Comparison of ENCODE assay signal across 10 cellular contexts in genomic region chr7:76346778-76347177, GRCh38. TPM values are rescaled to one million over a fixed set of nuclear protein-coding genes. Genes with fewer than 3 reads are reported as not detected.
DNase-seq lines count a peak whose midpoint lies in the region; ATAC-seq and TF ChIP-seq lines count a peak whose summit lies in the region.
"Had no signal": no experiment of that assay in that cellular context is flagged by ENCODE, and none has a peak within 500 bp of the region (broad histone marks: within the 10 kb centered on the region; RNA-seq: fewer than 3 reads in every experiment).

No MANE protein-coding gene starts in this region.

- H3K9me3 ChIP-seq in H9 (ENCODE audit: control insufficient read depth, low read depth, low read length): no peaks in the 10 kb centered on the region

- H4K8ac ChIP-seq in H9 (replicated peaks; ENCODE audit: insufficient read length, low read depth, low read length): no peak overlapping the region

- H3K4me1 Mint-ChIP-seq in H9 (peaks cover 44 to 45% of the 10 kb centered on the region in 2 experiments), progenitor cell of endocrine pancreas (ENCODE audit: low read depth) (peaks cover 10% of the 10 kb centered on the region)

- H3K27ac ChIP-seq in H9 (ENCODE audit: insufficient read length, low read depth, low read length): no peak overlapping the region

- no peak overlapping the region for H2BK5ac ChIP-seq in H9 (ENCODE audit: insufficient read length, low read length)

- no peak overlapping the region for H3K14ac ChIP-seq in H9 (ENCODE audit: insufficient read depth, low read length)

- H3K4me3 Mint-ChIP-seq in H9: peak overlapping the region in 1 of 2 experiments; percentile 9; a peak in 2 of 5 replicates
- H3K4me3 Mint-ChIP-seq in progenitor cell of endocrine pancreas (ENCODE audit: low read depth): no peak overlapping the region

- H3K79me2 ChIP-seq in H9 (ENCODE audit: insufficient read depth, low read length): peaks cover 76% of the 10 kb centered on the region

- no peaks in the 10 kb centered on the region for H4K20me1 ChIP-seq in H9 (ENCODE audit: control insufficient read depth, insufficient read depth, insufficient read length)

- ATAC-seq in activated naive CD4-positive, alpha-beta T cell treated with anti-CD3 and anti-CD28 coated beads, Interleukin-2, amount 50 U/mL, for 72 hours: no peak
- no peak for ATAC-seq in HG02981 (IDR thresholded peaks at IDR 0.05; ENCODE audit: unreplicated experiment)

- H2BK15ac ChIP-seq in H9 (ENCODE audit: low read depth, low read length): no peak overlapping the region

- H3K56ac ChIP-seq in H9 (ENCODE audit: insufficient read length, low read depth, low read length): no peak overlapping the region

- H2BK12ac ChIP-seq in H9 (ENCODE audit: insufficient read length, low read depth, low read length): no peak overlapping the region

- H2BK20ac ChIP-seq in H9 (ENCODE audit: low read depth, low read length, poor library complexity, severe bottlenecking): no peak overlapping the region

- H3K27ac Mint-ChIP-seq in H9 (peak overlapping the region in 2 of 3 experiments; percentile 35 to 81; a peak in 5 of 7 replicates), progenitor cell of endocrine pancreas (peak overlapping the region; percentile 66)
- H3K27ac Mint-ChIP-seq in activated naive CD4-positive, alpha-beta T cell treated with anti-CD3 and anti-CD28 coated beads, Interleukin-2, amount 50 U/mL, for 72 hours: peak overlapping the region; percentile 56 to 86

- no peak overlapping the region for H2BK120ac ChIP-seq in H9 (ENCODE audit: low read depth, low read length, poor library complexity, severe bottlenecking)

- H3K23ac ChIP-seq in H9 (ENCODE audit: insufficient read length, low read depth, low read length): no peak overlapping the region

- H3K27me3 Mint-ChIP-seq in H9 (ENCODE audit: low read depth): no peaks in the 10 kb centered on the region
- no peaks in the 10 kb centered on the region for H3K27me3 Mint-ChIP-seq in progenitor cell of endocrine pancreas

- no peak overlapping the region for H3K9ac ChIP-seq in H9 (ENCODE audit: extremely low read depth, insufficient read length, low read length)

- H3K36me3 Mint-ChIP-seq in H9 (ENCODE audit: insufficient read depth in 1 of 3, low read depth in 3 of 3) (peaks cover 69 to 92% (median 87%) of the 10 kb centered on the region in 3 experiments), progenitor cell of endocrine pancreas (ENCODE audit: insufficient read depth) (peaks cover 57% of the 10 kb centered on the region)
- peaks cover 25 to 76% of the 10 kb centered on the region in 2 donors for H3K36me3 Mint-ChIP-seq in activated naive CD4-positive, alpha-beta T cell treated with anti-CD3 and anti-CD28 coated beads, Interleukin-2, amount 50 U/mL, for 72 hours

- no peak overlapping the region for H2AFZ ChIP-seq in H9 (ENCODE audit: low read length)

- DNase-seq in H9 (no peak), hepatic stellate cell (ENCODE audit: low spot score) (peak; percentile 51), progenitor cell of endocrine pancreas (ENCODE audit: low spot score, unreplicated experiment) (no peak), NCI-H510A (lab: John Stamatoyannopoulos, UW) (no peak), NOMO-1 treated with dmso at 0.1 percent for 144 hours (lab: John Stamatoyannopoulos, UW; ENCODE audit: unreplicated experiment) (no peak)
- no peak for DNase-seq in activated naive CD4-positive, alpha-beta T cell treated with anti-CD3 and anti-CD28 coated beads, Interleukin-2, amount 50 U/mL, for 72 hours (ENCODE audit: low spot score in 2 of 2)
- DNase-seq: activated effector memory CD4-positive, alpha-beta T cell treated with anti-CD3 and anti-CD28 coated beads, Interleukin-2, amount 50 U/mL, for 16 hours; effector memory CD4-positive, alpha-beta T cell; NCI-H1436 had no signal

- no peaks in the 10 kb centered on the region for H3K4me1 ChIP-seq in H9 (ENCODE audit: insufficient read depth, low read length)

- no peaks in the 10 kb centered on the region for H3K23me2 ChIP-seq in H9 (ENCODE audit: insufficient read length, low read depth, low read length, poor library complexity, severe bottlenecking)

- H2AK5ac ChIP-seq in H9 (ENCODE audit: insufficient read length, low read length): no peak overlapping the region

- no peak overlapping the region for H3K4me2 ChIP-seq in H9 (ENCODE audit: insufficient read depth, insufficient read length, low read length)

- H4K5ac ChIP-seq in H9 (ENCODE audit: insufficient read length, low read depth, low read length): no peak overlapping the region

- no peak overlapping the region for H4K91ac ChIP-seq in H9 (ENCODE audit: insufficient read length, low read depth, low read length)

- no peak overlapping the region for H3K4ac ChIP-seq in H9 (ENCODE audit: low read depth, low read length)

- WGBS in H9 (ENCODE audit: extremely low coverage, insufficient read length, low lambda C conversion rate): no CpG with 5 or more reads among the region's 8 CpGs

- H3K18ac ChIP-seq in H9 (ENCODE audit: insufficient read length, low read depth, low read length): no peak overlapping the region

- peaks cover 9% of the 10 kb centered on the region for H3K79me1 ChIP-seq in H9 (ENCODE audit: insufficient read depth, low read depth, low read length, poor library complexity, severe bottlenecking)

- no peak overlapping the region for H3T11ph ChIP-seq in H9 (ENCODE audit: low read length)

- H3K9me3 Mint-ChIP-seq in H9 (no peaks in the 10 kb centered on the region; a peak in 2 of 5 replicates), progenitor cell of endocrine pancreas (ENCODE audit: low read depth) (peaks cover under 1% of the 10 kb centered on the region)
- H3K9me3 Mint-ChIP-seq in activated naive CD4-positive, alpha-beta T cell treated with anti-CD3 and anti-CD28 coated beads, Interleukin-2, amount 50 U/mL, for 72 hours: no peaks in the 10 kb centered on the region

- H3K27me3 ChIP-seq in H9 (ENCODE audit: insufficient read depth, low read length): no peaks in the 10 kb centered on the region

- TF ChIP-seq CTCF in H9 (conservative IDR thresholded peaks at IDR 0.05) (no peak), progenitor cell of endocrine pancreas (IDR thresholded peaks at IDR 0.05; ENCODE audit: unreplicated experiment) (no peak)

RNA-seq across cellular contexts. Expression of gene YWHAG, which starts 12.0 kb away (rescaled TPM):
- 241 and 243 TPM in 2 replicates for total RNA-seq in H9 (2021)
- total RNA-seq in activated naive CD4-positive, alpha-beta T cell treated with anti-CD3 and anti-CD28 coated beads, Interleukin-2, amount 50 U/mL, for 72 hours: 100 to 1,000 TPM; 103 to 143 TPM
- total RNA-seq in progenitor cell of endocrine pancreas: 132 and 136 TPM in 2 replicates

RNA-seq across cellular contexts. Expression of gene HSPB1, which starts 44.3 kb away (rescaled TPM):
- total RNA-seq in H9 (2021): 175 and 186 TPM in 2 replicates
- 10 to 100 TPM; 42.5 to 78.1 TPM for total RNA-seq in activated naive CD4-positive, alpha-beta T cell treated with anti-CD3 and anti-CD28 coated beads, Interleukin-2, amount 50 U/mL, for 72 hours
- 111 and 118 TPM in 2 replicates for total RNA-seq in progenitor cell of endocrine pancreas
